ENCODE assay signal across 8 cellular contexts in the genomic region with DNA sequence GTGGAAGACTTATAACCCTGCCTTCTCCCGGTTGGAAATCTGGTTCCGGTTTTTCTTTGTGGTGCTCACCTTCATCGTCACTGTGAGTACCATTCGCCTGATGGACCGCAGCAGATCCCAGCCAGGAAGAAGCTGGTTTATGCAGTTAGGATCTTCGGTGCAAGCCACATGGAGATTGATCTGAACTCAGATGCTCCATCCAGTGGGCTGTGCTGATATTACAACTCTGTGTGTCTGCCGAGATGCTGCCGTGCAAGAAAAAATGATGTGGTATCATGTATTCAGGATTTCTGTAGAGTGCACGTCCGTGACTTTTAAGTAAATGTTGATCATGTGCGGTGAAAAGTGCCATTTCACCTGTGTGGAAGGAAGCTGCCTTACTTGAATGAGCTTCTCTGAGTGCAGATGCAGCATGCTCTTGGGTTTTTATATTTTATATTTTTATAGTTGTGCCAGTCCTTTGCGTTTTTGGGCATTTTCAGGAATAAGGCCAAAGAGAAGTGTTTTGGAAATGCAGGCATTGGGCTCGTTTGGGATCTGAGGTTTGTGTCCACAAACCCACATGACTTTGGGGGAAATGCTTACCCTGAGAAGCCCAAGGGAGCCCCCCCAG. TPM values are rescaled to one million over a fixed set of nuclear protein-coding genes. Genes with fewer than 3 reads are reported as not detected.
DNase-seq lines count a peak whose midpoint lies in the region; ATAC-seq and TF ChIP-seq lines count a peak whose summit lies in the region.

No MANE protein-coding gene starts in this region.

- TF ChIP-seq CTCF in AG04449 (IDR thresholded peaks at IDR 0.05; ENCODE audit: insufficient read depth, low read length, missing control alignments) (peak; percentile 73), choroid plexus epithelial cell (conservative IDR thresholded peaks at IDR 0.05; ENCODE audit: low read depth, low read length) (peak; percentile 89)

- ATAC-seq in GM18907 (IDR thresholded peaks at IDR 0.05; ENCODE audit: unreplicated experiment) = peak; percentile 49
- peak; percentile 96 for ATAC-seq in left lobe of liver
- ATAC-seq in HG03095 (IDR thresholded peaks at IDR 0.05; ENCODE audit: unreplicated experiment) = no peak

- DNase-seq in AG04449 (ENCODE audit: low read depth, low spot score) = peak; percentile 29
- DNase-seq in NCI-H226 = peak; percentile 29
- peak; percentile 13 for DNase-seq in activated CD4-positive, CD25-positive, alpha-beta regulatory T cell treated with anti-CD3 and anti-CD28 coated beads, Interleukin-2, amount 50 U/mL, for 16 hours (ENCODE audit: low read depth, low spot score)
- DNase-seq in choroid plexus epithelial cell (ENCODE audit: low read depth) = peak; percentile 89
- peak; percentile 54 for DNase-seq in left lobe of liver (ENCODE audit: low spot score)
- DNase-seq in stimulated activated CD4-positive, alpha-beta T cell treated with anti-CD3 and anti-CD28 coated beads, Interleukin-4, amount 100 ng/mL, for 4 hours = peak; percentile 33 to 40

- POLR2A ChIA-PET in AG04449 (lab: Yijun Ruan, JAX) = interaction anchor here (0.9 kb wide), 1 partner anchor 392 kb away, joined by 3 read pairs; no protein-coding TSS in a partner anchor

- CTCF ChIA-PET in AG04449 (lab: Yijun Ruan, JAX) = interaction anchor here (0.6 to 13.1 kb wide), 37 partner anchors 13 to 460 kb away, joined by 3 to 257 read pairs (median 4); partner anchors contain the start of gene TMEM181

- H3K4me3 ChIP-seq in AG04449 (ENCODE audit: low read depth, low read length) (no peak overlapping the region), choroid plexus epithelial cell (ENCODE audit: low read depth, low read length) (no peak overlapping the region)

RNA-seq across cellular contexts. Expression of gene DYNLT1, which starts 39.2 kb away (rescaled TPM):
- 29.9 TPM for total RNA-seq in left lobe of liver

RNA-seq across cellular contexts. Expression of gene SYTL3, which starts 44.5 kb away (rescaled TPM):
- total RNA-seq in left lobe of liver = 0.43 TPM

RNA-seq across cellular contexts. Expression of gene TMEM181, which starts 45.5 kb away (rescaled TPM):
- 12.0 TPM for total RNA-seq in left lobe of liver

Comparison
In these comparisons a context has a peak if more than half of its experiments do, and no peak if none do; other contexts are left out.
1. DNase-seq: peak in every context shown above with its lines; median percentile 89 in choroid plexus epithelial cell; 54 in left lobe of liver; 36 in stimulated activated CD4-positive, alpha-beta T cell treated with anti-CD3 and anti-CD28 coated beads, Interleukin-4, amount 100 ng/mL, for 4 hours; 29 in AG04449; 29 in NCI-H226; 13 in activated CD4-positive, CD25-positive, alpha-beta regulatory T cell treated with anti-CD3 and anti-CD28 coated beads, Interleukin-2, amount 50 U/mL, for 16 hours.